ENCODE assay signal across 13 cellular contexts in the genomic region with DNA sequence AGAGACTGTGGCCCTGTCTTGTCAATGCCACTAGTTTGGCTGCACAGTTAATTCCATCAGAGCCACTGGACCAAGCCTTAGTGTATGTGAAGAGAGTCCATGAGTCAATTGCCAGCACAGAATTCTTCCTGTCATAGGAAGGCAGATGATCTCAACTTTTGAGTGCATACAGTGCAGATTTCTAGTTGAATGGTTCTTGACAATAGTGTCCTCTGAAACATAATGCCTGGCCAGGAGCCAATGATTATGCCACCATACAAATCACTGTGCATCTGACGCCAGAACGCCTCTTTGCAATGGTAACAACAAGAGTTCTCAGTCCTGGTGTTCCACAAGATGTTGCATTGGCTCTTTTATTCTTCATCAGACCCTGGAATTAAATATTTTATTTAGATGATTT. TPM values are rescaled to one million over a fixed set of nuclear protein-coding genes. Genes with fewer than 3 reads are reported as not detected.
A peak's percentile ranks its signal among the peaks of the same experiment; 100 is the strongest.
DNase-seq lines count a peak whose midpoint lies in the region; ATAC-seq, FAIRE-seq and TF ChIP-seq lines count a peak whose summit lies in the region.
"Had no signal": no experiment of that assay in that cellular context is flagged by ENCODE, and none has a peak within 500 bp of the region (broad histone marks: within the 10 kb centered on the region; RNA-seq: fewer than 3 reads in every experiment).

No MANE protein-coding gene starts in this region.

- ATAC-seq in GM21576 (IDR thresholded peaks at IDR 0.05; ENCODE audit: unreplicated experiment): peak; percentile 18
- ATAC-seq: left ventricle myocardium superior had no signal

- intact Hi-C loops in ascending aorta (cut with DNase I): no loop called here

- H3K4me1 ChIP-seq in DOHH2 (ENCODE audit: control insufficient read depth, low read length) (peaks cover 34% of the 10 kb centered on the region), ascending aorta (no peaks in the 10 kb centered on the region)
- H3K4me1 ChIP-seq: neural progenitor cell had no signal

- H3K36me3 ChIP-seq in DOHH2 (ENCODE audit: control insufficient read depth, low read length) (no peaks in the 10 kb centered on the region), ascending aorta (no peaks in the 10 kb centered on the region)
- H3K36me3 ChIP-seq: neural progenitor cell had no signal

- no peaks in the 10 kb centered on the region for H3K27me3 ChIP-seq in DOHH2 (ENCODE audit: control insufficient read depth, low read length)
- H3K27me3 ChIP-seq in ascending aorta: no peaks in the 10 kb centered on the region

- DNase-seq in NCI-H146 (lab: John Stamatoyannopoulos, UW): peak; percentile 85
- peak; percentile 11 for DNase-seq in RCC 7860 (ENCODE audit: low spot score)
- no peak for DNase-seq in NCI-H1930 (lab: John Stamatoyannopoulos, UW)
- DNase-seq in GM20000 (ENCODE audit: low spot score): no peak
- no peak for DNase-seq in ascending aorta (ENCODE audit: low spot score in 2 of 2)
- DNase-seq in ecto neural progenitor cell (ENCODE audit: low spot score): no peak
- DNase-seq: activated CD4-positive, alpha-beta memory T cell treated with anti-CD3 and anti-CD28 coated beads, Interleukin-2, amount 10 ng/mL, durations not matched to agents 7 days and 5 days; effector CD4-positive, alpha-beta T cell; left ventricle myocardium superior; stimulated activated CD4-positive, alpha-beta T cell treated with anti-CD3 and anti-CD28 coated beads, Interleukin-15, amount 100 ng/mL, for 24 hours had no signal

- H3F3A ChIP-seq in DOHH2 (ENCODE audit: control insufficient read depth, insufficient read depth): peaks cover 10% of the 10 kb centered on the region

- FAIRE-seq in RCC 7860 (lab: Jason Lieb, UNC): no peak

- no peaks in the 10 kb centered on the region for H3K79me2 ChIP-seq in DOHH2 (ENCODE audit: control insufficient read depth, low read length)

- H3K27ac ChIP-seq in DOHH2 (ENCODE audit: low read depth, low read length) (no peak overlapping the region), ascending aorta (no peak overlapping the region)
- H3K27ac ChIP-seq: neural progenitor cell had no signal

- no peaks in the 10 kb centered on the region for H3K9me2 ChIP-seq in DOHH2 (replicated peaks; ENCODE audit: control insufficient read depth, low read length)

- no peaks in the 10 kb centered on the region for H3K9me3 ChIP-seq in DOHH2 (ENCODE audit: control insufficient read depth, insufficient read depth, low read length)
- H3K9me3 ChIP-seq in ascending aorta: no peaks in the 10 kb centered on the region

- TF ChIP-seq CTCF in DOHH2 (IDR thresholded peaks at IDR 0.05; ENCODE audit: low read depth, low read length, poor library complexity, severe bottlenecking): no peak
- TF ChIP-seq CTCF in GM20000 (IDR thresholded peaks at IDR 0.05; ENCODE audit: extremely low read depth, missing control alignments): no peak
- TF ChIP-seq CTCF in ascending aorta (IDR thresholded peaks at IDR 0.05): no peak

- H3K4me2 ChIP-seq in DOHH2 (ENCODE audit: low read length): peak overlapping the region; percentile 46
- H3K4me2 ChIP-seq: neural progenitor cell had no signal

- 0 out of 2 replicates have a peak overlapping the region, but pooled peaks have one; percentile 13 for H3K4me3 ChIP-seq in DOHH2 (ENCODE audit: low read length)
- H3K4me3 ChIP-seq in ascending aorta: no peak overlapping the region
- H3K4me3 ChIP-seq: neural progenitor cell had no signal

- H4K20me1 ChIP-seq in DOHH2 (ENCODE audit: control insufficient read depth, insufficient read depth, low read depth, low read length): no peaks in the 10 kb centered on the region

RNA-seq across cellular contexts. Expression of a gene that starts 7.1 kb away (rescaled TPM):
- not detected for total RNA-seq in ascending aorta
- total RNA-seq: activated CD4-positive, alpha-beta memory T cell treated with anti-CD3 and anti-CD28 coated beads, Interleukin-2, amount 10 ng/mL, durations not matched to agents 7 days and 5 days; left ventricle myocardium superior had no signal

RNA-seq across cellular contexts. Expression of a gene that starts 16.3 kb away (rescaled TPM):
- not detected for total RNA-seq in ascending aorta
- total RNA-seq: left ventricle myocardium superior had no signal

Comparison
In these comparisons a context has a peak if more than half of its experiments do, and no peak if none do; other contexts are left out.
1. DNase-seq: peak in NCI-H146 (single experiment) and RCC 7860 (single experiment); none in NCI-H1930 (0 of 2), GM20000 (single experiment), ascending aorta (0 of 2) and ecto neural progenitor cell (single experiment).